In genomic region chr21:38609580-38609979, GRCh38 we compare ENCODE assay signal across 22 cellular contexts.
"Had no signal": no experiment of that assay in that cellular context is flagged by ENCODE, and none has a peak within 500 bp of the region (broad histone marks: within the 10 kb centered on the region; RNA-seq: fewer than 3 reads in every experiment).

No MANE protein-coding gene starts in this region.

- DNase-seq: dermis blood vessel endothelial cell; dorsolateral prefrontal cortex; effector CD4-positive, alpha-beta T cell; effector memory CD4-positive, alpha-beta T cell; erythroblast; foreskin keratinocyte; heart left ventricle; hypothalamus; immature natural killer cell; islet precursor cell; kidney; kidney glomerular epithelial cell; left lung; left ventricle myocardium superior; lower lobe of right lung; mesenchymal stem cell; naive thymus-derived CD4-positive, alpha-beta T cell had no signal

- H3K4me3 Mint-ChIP-seq: immature natural killer cell; mesothelial cell of epicardium; naive thymus-derived CD4-positive, alpha-beta T cell had no signal

- H3K9me3 ChIP-seq: esophagus muscularis mucosa, left lung, lower lobe of right lung had no signal

- H3K27ac Mint-ChIP-seq: immature natural killer cell; mesothelial cell of epicardium; naive thymus-derived CD4-positive, alpha-beta T cell had no signal

- H3K4me1 Mint-ChIP-seq: immature natural killer cell; mesothelial cell of epicardium; naive thymus-derived CD4-positive, alpha-beta T cell had no signal

- H3K9me3 Mint-ChIP-seq: immature natural killer cell had no signal

- H3K4me3 ChIP-seq: coronary artery, dorsolateral prefrontal cortex, esophagus muscularis mucosa, gastroesophageal sphincter, heart left ventricle, hepatocyte, left lung, lower lobe of right lung had no signal

- H3K27me3 ChIP-seq: heart left ventricle, hepatocyte, left lung had no signal

- ATAC-seq: foreskin keratinocyte; gastroesophageal sphincter; heart left ventricle; left lung; left ventricle myocardium superior; lower lobe of right lung; naive thymus-derived CD4-positive, alpha-beta T cell had no signal

- H3K36me3 Mint-ChIP-seq: immature natural killer cell; mesothelial cell of epicardium; naive thymus-derived CD4-positive, alpha-beta T cell had no signal

- H3K36me3 ChIP-seq: esophagus muscularis mucosa, gastroesophageal sphincter, heart left ventricle, left lung, lower lobe of right lung had no signal
